1 cellular context compared by ENCODE assay signal in genomic region chr4:168188754-168189153, GRCh38.
TF ChIP-seq lines count a peak whose summit lies in the region.

No MANE protein-coding gene starts in this region.

TF ChIP-seq in WTC11, 78 proteins besides CTCF, POLR2A, EP300 and RAD21 (continued from another document):
- TF ChIP-seq ARID4B (CRISPR knock-in tag; IDR thresholded peaks at IDR 0.05; ENCODE audit: borderline replicate concordance) (no peak), GRHL2 (CRISPR knock-in tag; IDR thresholded peaks at IDR 0.05; ENCODE audit: insufficient replicate concordance, severe bottlenecking) (no peak)
TF ChIP-seq in WTC11: peak in this region for 0.
